1 cellular context compared by ENCODE assay signal in the genomic region with DNA sequence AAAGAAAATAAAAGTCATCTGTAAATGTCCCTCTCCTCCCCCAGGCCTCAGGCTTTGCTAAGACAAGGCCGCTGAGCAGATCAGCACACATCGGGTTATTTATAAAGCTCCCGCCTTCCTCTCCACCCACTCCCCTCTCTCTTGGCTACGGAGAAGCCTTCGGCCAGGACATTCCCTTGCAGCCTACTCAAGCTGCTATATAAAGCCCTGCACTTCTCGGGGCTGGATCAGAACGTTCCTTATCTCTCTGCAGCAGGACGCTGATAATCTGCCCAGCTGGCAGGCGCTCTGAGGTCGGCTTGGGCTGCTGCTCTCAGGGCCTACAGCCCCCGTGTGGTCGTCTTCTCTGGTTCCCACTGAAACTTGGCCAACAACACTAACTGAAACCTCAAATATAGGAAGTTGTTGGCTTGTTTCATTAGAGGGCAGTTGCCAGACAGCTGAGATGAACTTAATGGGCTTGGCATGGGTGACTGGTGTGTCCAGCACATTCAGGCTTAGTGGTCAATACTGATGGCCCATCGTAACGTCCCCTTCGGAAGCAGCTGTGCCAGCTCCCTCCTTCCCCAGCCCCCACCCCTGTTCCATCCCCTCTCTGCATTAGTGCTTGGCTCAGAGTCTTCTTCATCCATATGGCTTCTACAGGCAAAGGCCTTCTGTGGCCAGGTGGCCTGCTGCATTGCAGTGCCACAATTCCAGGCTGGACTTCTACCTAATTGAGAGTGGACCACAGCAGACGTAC.
TF ChIP-seq lines count a peak whose summit lies in the region.

No MANE protein-coding gene starts in this region.

TF ChIP-seq in K562, 482 proteins besides CTCF, POLR2A, EP300 and RAD21 (continued from another document and continues in another):
- TF ChIP-seq MXI1 (IDR thresholded peaks at IDR 0.05; ENCODE audit: low read depth, low read length) (peak; percentile 51; the same call in 1 of the 2 replicates), MTA1 (IDR thresholded peaks at IDR 0.05; ENCODE audit: borderline replicate concordance) (peak; percentile 91), HDAC8 (tag; IDR thresholded peaks at IDR 0.05) (0 out of 2 replicates have a peak, but pooled peaks have one; percentile 42), ETV6 (IDR thresholded peaks at IDR 0.05; ENCODE audit: borderline replicate concordance in 1 of 2, low read depth in 2 of 2, low read length in 1 of 2) (peak in 1 of 2 experiments; percentile 87; a peak in 2 of 4 replicates), ETV6 (CRISPR knock-in tag; IDR thresholded peaks at IDR 0.05; ENCODE audit: borderline replicate concordance) (no peak), ZNF324 (CRISPR knock-in tag; IDR thresholded peaks at IDR 0.05) (peak; percentile 59; the same call in 1 of the 2 replicates), TBP (optimal IDR thresholded peaks at IDR 0.05; ENCODE audit: low read depth, low read length) (peak; percentile 79), ZNF79 (CRISPR knock-in tag; IDR thresholded peaks at IDR 0.05; ENCODE audit: low read depth) (peak; percentile 41; the same call in 1 of the 2 replicates), RFX1 (IDR thresholded peaks at IDR 0.05) (peak; percentile 41), RBBP5 (IDR thresholded peaks at IDR 0.05; ENCODE audit: borderline replicate concordance, insufficient read depth, low read length, poor library complexity, severe bottlenecking) (peak; percentile 67), HNRNPLL (IDR thresholded peaks at IDR 0.05; ENCODE audit: low read depth, low read length, poor library complexity, severe bottlenecking) (peak; percentile 58), ZNF561 (CRISPR knock-in tag; conservative IDR thresholded peaks at IDR 0.05) (0 out of 2 replicates have a peak, but pooled peaks have one; percentile 8), TRIM28 (IDR thresholded peaks at IDR 0.05) (peak; percentile 89), NFE2L1 (tag; IDR thresholded peaks at IDR 0.05; ENCODE audit: borderline replicate concordance, low read depth) (no peak), ZNF232 (CRISPR knock-in tag; IDR thresholded peaks at IDR 0.05) (no peak), KDM5B (IDR thresholded peaks at IDR 0.05; ENCODE audit: insufficient replicate concordance, low read depth, low read length) (peak; percentile 54), RNF2 (IDR thresholded peaks at IDR 0.05) (peak; percentile 97), SMAD1 (IDR thresholded peaks at IDR 0.05; ENCODE audit: low read depth, low read length, partially characterized antibody) (peak; percentile 92), HLTF (IDR thresholded peaks at IDR 0.05) (peak; percentile 92), MTA2 (IDR thresholded peaks at IDR 0.05; ENCODE audit: low read depth) (peak; percentile 97), CHD1 (IDR thresholded peaks at IDR 0.05; ENCODE audit: low read length) (no peak), ESRRB (CRISPR knock-in tag; IDR thresholded peaks at IDR 0.05; ENCODE audit: borderline replicate concordance) (no peak), KHSRP (IDR thresholded peaks at IDR 0.05) (peak; percentile 74; the same call in 1 of the 2 replicates), RBFOX2 (IDR thresholded peaks at IDR 0.05; ENCODE audit: low read depth, low read length) (0 out of 2 replicates have a peak, but pooled peaks have one; percentile 42), MBD2 (IDR thresholded peaks at IDR 0.05; ENCODE audit: borderline replicate concordance, low read depth) (peak; percentile 83; the same call in 1 of the 2 replicates), BRF1 (IDR thresholded peaks at IDR 0.05; ENCODE audit: borderline replicate concordance, extremely low read depth, insufficient read length) (no peak), TEAD1 (CRISPR knock-in tag; IDR thresholded peaks at IDR 0.05) (peak; percentile 90 to 91), PTRF (tag; IDR thresholded peaks at IDR 0.05) (no peak), ATF7 (IDR thresholded peaks at IDR 0.05) (peak; percentile 90), E2F3 (CRISPR knock-in tag; IDR thresholded peaks at IDR 0.05) (peak; percentile 75), ZC3H11A (IDR thresholded peaks at IDR 0.05; ENCODE audit: low read depth, low read length) (0 out of 2 replicates have a peak, but pooled peaks have one; percentile 79), NUFIP1 (IDR thresholded peaks at IDR 0.05; ENCODE audit: partially characterized antibody) (no peak), EHMT2 (IDR thresholded peaks at IDR 0.05) (peak; percentile 75), NR4A1 (CRISPR knock-in tag; IDR thresholded peaks at IDR 0.05) (0 out of 2 replicates have a peak, but pooled peaks have one; percentile 76), NR4A1 (tag; IDR thresholded peaks at IDR 0.05) (peak; percentile 91), ZNF134 (CRISPR knock-in tag; conservative IDR thresholded peaks at IDR 0.05) (peak; percentile 45; the same call in 1 of the 2 replicates), NFATC3 (IDR thresholded peaks at IDR 0.05) (peak; percentile 63; the same call in 1 of the 2 replicates), ZNF175 (CRISPR knock-in tag; IDR thresholded peaks at IDR 0.05; ENCODE audit: low read depth) (peak; percentile 93; the same call in 1 of the 2 replicates), ELF4 (CRISPR knock-in tag; IDR thresholded peaks at IDR 0.05) (peak; percentile 84; the same call in 1 of the 2 replicates), PHF20 (IDR thresholded peaks at IDR 0.05; ENCODE audit: partially characterized antibody) (peak; percentile 16), ZNF174 (CRISPR knock-in tag; IDR thresholded peaks at IDR 0.05) (no peak), KAT2B (IDR thresholded peaks at IDR 0.05; ENCODE audit: low read depth, low read length) (no peak), L3MBTL2 (IDR thresholded peaks at IDR 0.05) (peak; percentile 69), MAFF (IDR thresholded peaks at IDR 0.05; ENCODE audit: low read length) (0 out of 2 replicates have a peak, but pooled peaks have one; percentile 1), HNRNPUL1 (IDR thresholded peaks at IDR 0.05; ENCODE audit: low read length) (no peak), ARNT (IDR thresholded peaks at IDR 0.05) (peak; percentile 80 to 94), ZNF263 (CRISPR knock-in tag; IDR thresholded peaks at IDR 0.05; ENCODE audit: borderline replicate concordance) (0 out of 2 replicates have a peak, but pooled peaks have one; percentile 56), GABPA (tag; conservative IDR thresholded peaks at IDR 0.05; ENCODE audit: low read depth) (0 out of 2 replicates have a peak, but pooled peaks have one; percentile 43), SRSF3 (IDR thresholded peaks at IDR 0.05; ENCODE audit: insufficient read depth, low read length) (no peak), SMARCA4 (IDR thresholded peaks at IDR 0.05) (peak; percentile 99), DACH1 (IDR thresholded peaks at IDR 0.05; ENCODE audit: partially characterized antibody) (peak; percentile 99), SP1 (CRISPR knock-in tag; IDR thresholded peaks at IDR 0.05) (peak; percentile 80), ZFX (CRISPR knock-in tag; IDR thresholded peaks at IDR 0.05) (peak; percentile 87), ZKSCAN3 (CRISPR knock-in tag; IDR thresholded peaks at IDR 0.05) (no peak), FOXM1 (IDR thresholded peaks at IDR 0.05; ENCODE audit: low read depth) (peak; percentile 95), FOXM1 (CRISPR knock-in tag; IDR thresholded peaks at IDR 0.05; ENCODE audit: low read depth) (no peak), GABPB1 (CRISPR knock-in tag; IDR thresholded peaks at IDR 0.05) (peak; percentile 81), TCF3 (CRISPR knock-in tag; IDR thresholded peaks at IDR 0.05) (peak; percentile 100)
- TF ChIP-seq, protein P1, sequence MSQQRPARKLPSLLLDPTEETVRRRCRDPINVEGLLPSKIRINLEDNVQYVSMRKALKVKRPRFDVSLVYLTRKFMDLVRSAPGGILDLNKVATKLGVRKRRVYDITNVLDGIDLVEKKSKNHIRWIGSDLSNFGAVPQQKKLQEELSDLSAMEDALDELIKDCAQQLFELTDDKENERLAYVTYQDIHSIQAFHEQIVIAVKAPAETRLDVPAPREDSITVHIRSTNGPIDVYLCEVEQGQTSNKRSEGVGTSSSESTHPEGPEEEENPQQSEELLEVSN (IDR thresholded peaks at IDR 0.05; ENCODE audit: borderline replicate concordance in 1 of 2, extremely low read depth in 1 of 2, insufficient read depth in 1 of 2, insufficient read length in 1 of 2, low read depth in 1 of 2, low read length in 1 of 2, poor library complexity in 1 of 2, severe bottlenecking in 1 of 2): peak in 1 of 2 experiments; percentile 77
- TF ChIP-seq, protein P2, sequence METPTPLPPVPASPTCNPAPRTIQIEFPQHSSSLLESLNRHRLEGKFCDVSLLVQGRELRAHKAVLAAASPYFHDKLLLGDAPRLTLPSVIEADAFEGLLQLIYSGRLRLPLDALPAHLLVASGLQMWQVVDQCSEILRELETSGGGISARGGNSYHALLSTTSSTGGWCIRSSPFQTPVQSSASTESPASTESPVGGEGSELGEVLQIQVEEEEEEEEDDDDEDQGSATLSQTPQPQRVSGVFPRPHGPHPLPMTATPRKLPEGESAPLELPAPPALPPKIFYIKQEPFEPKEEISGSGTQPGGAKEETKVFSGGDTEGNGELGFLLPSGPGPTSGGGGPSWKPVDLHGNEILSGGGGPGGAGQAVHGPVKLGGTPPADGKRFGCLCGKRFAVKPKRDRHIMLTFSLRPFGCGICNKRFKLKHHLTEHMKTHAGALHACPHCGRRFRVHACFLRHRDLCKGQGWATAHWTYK (CRISPR knock-in tag; IDR thresholded peaks at IDR 0.05): peak; percentile 94
- TF ChIP-seq, protein P3, sequence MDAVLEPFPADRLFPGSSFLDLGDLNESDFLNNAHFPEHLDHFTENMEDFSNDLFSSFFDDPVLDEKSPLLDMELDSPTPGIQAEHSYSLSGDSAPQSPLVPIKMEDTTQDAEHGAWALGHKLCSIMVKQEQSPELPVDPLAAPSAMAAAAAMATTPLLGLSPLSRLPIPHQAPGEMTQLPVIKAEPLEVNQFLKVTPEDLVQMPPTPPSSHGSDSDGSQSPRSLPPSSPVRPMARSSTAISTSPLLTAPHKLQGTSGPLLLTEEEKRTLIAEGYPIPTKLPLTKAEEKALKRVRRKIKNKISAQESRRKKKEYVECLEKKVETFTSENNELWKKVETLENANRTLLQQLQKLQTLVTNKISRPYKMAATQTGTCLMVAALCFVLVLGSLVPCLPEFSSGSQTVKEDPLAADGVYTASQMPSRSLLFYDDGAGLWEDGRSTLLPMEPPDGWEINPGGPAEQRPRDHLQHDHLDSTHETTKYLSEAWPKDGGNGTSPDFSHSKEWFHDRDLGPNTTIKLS (IDR thresholded peaks at IDR 0.05; ENCODE audit: borderline replicate concordance, low read depth): peak; percentile 83
- TF ChIP-seq, protein P4, sequence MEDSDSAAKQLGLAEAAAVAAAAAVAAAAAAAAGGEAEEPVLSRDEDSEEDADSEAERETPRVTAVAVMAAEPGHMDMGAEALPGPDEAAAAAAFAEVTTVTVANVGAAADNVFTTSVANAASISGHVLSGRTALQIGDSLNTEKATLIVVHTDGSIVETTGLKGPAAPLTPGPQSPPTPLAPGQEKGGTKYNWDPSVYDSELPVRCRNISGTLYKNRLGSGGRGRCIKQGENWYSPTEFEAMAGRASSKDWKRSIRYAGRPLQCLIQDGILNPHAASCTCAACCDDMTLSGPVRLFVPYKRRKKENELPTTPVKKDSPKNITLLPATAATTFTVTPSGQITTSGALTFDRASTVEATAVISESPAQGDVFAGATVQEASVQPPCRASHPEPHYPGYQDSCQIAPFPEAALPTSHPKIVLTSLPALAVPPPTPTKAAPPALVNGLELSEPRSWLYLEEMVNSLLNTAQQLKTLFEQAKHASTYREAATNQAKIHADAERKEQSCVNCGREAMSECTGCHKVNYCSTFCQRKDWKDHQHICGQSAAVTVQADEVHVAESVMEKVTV (CRISPR knock-in tag; IDR thresholded peaks at IDR 0.05): peak; percentile 79
- TF ChIP-seq, protein P5, sequence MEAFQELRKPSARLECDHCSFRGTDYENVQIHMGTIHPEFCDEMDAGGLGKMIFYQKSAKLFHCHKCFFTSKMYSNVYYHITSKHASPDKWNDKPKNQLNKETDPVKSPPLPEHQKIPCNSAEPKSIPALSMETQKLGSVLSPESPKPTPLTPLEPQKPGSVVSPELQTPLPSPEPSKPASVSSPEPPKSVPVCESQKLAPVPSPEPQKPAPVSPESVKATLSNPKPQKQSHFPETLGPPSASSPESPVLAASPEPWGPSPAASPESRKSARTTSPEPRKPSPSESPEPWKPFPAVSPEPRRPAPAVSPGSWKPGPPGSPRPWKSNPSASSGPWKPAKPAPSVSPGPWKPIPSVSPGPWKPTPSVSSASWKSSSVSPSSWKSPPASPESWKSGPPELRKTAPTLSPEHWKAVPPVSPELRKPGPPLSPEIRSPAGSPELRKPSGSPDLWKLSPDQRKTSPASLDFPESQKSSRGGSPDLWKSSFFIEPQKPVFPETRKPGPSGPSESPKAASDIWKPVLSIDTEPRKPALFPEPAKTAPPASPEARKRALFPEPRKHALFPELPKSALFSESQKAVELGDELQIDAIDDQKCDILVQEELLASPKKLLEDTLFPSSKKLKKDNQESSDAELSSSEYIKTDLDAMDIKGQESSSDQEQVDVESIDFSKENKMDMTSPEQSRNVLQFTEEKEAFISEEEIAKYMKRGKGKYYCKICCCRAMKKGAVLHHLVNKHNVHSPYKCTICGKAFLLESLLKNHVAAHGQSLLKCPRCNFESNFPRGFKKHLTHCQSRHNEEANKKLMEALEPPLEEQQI (IDR thresholded peaks at IDR 0.05): peak; percentile 95
- TF ChIP-seq, protein P6, sequence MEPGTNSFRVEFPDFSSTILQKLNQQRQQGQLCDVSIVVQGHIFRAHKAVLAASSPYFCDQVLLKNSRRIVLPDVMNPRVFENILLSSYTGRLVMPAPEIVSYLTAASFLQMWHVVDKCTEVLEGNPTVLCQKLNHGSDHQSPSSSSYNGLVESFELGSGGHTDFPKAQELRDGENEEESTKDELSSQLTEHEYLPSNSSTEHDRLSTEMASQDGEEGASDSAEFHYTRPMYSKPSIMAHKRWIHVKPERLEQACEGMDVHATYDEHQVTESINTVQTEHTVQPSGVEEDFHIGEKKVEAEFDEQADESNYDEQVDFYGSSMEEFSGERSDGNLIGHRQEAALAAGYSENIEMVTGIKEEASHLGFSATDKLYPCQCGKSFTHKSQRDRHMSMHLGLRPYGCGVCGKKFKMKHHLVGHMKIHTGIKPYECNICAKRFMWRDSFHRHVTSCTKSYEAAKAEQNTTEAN (CRISPR knock-in tag; IDR thresholded peaks at IDR 0.05): no peak
- TF ChIP-seq, protein P7, sequence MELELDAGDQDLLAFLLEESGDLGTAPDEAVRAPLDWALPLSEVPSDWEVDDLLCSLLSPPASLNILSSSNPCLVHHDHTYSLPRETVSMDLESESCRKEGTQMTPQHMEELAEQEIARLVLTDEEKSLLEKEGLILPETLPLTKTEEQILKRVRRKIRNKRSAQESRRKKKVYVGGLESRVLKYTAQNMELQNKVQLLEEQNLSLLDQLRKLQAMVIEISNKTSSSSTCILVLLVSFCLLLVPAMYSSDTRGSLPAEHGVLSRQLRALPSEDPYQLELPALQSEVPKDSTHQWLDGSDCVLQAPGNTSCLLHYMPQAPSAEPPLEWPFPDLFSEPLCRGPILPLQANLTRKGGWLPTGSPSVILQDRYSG (tag; conservative IDR thresholded peaks at IDR 0.05; ENCODE audit: low read depth): peak; percentile 74; the same call in 1 of the 2 replicates
